ENCODE assay signal across 6 cellular contexts in genomic region chr10:37737336-37737735, GRCh38.
"Had no signal": no experiment of that assay in that cellular context is flagged by ENCODE, and none has a peak within 500 bp of the region (broad histone marks: within the 10 kb centered on the region; RNA-seq: fewer than 3 reads in every experiment).

No MANE protein-coding gene starts in this region.

- ATAC-seq: HepG2, K562 had no signal

- DNase-seq: IMR-90, KBM-7, KG1 had no signal

- H3K4me3 ChIP-seq: K562 had no signal

- H3K27ac ChIP-seq: HL-60 had no signal
